9 cellular contexts compared by ENCODE assay signal in the genomic region with DNA sequence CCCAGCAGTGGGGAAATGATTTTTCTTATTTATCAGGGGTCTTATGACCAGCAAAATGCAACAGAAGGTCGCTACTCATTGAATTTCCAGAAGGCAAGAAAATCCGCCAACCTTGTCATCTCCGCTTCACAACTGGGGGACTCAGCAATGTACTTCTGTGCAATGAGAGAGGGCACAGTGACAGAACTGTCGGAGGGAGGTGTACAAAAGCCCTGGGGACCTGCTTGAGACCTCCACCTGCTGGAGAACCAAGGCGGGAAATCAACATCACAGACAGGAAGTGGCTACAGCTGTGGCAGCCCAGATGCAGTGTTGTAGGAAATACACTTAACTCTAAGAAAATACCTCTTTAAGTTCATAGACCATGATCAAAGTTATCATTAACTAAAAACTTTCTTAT.
DNase-seq lines count a peak whose midpoint lies in the region; ATAC-seq, FAIRE-seq and TF ChIP-seq lines count a peak whose summit lies in the region.
"Had no signal": no experiment of that assay in that cellular context is flagged by ENCODE, and none has a peak within 500 bp of the region (broad histone marks: within the 10 kb centered on the region; RNA-seq: fewer than 3 reads in every experiment).

No MANE protein-coding gene starts in this region.

- peak; percentile 87 for ATAC-seq in GM21526 (IDR thresholded peaks at IDR 0.05; ENCODE audit: low FRiP score, unreplicated experiment)
- ATAC-seq in GM12878, result peak; percentile 31; the same call in 1 of the 3 replicates
- peak; percentile 85 for ATAC-seq in stimulated activated naive CD8-positive, alpha-beta T cell treated with anti-CD3 and anti-CD28 coated beads, Interleukin-15, Interleukin-2, amounts not matched to agents 100 U/mL and 50 U/mL, for 24 hours

- WGBS in GM12878 (ENCODE audit: insufficient coverage, insufficient replicate concordance, low lambda C conversion rate, missing lambda C conversion rate), result 14% methylated on average over 5 of the region's 5 CpGs
- 52 to 76% methylated on average over 5 of the region's 5 CpGs for WGBS in esophagus squamous epithelium, 2 donors

- H3K4me3 ChIP-seq in A673 (ENCODE audit: low read depth, low read length, poor library complexity, severe bottlenecking) (no peak overlapping the region), GM12878 (no peak overlapping the region), esophagus squamous epithelium (no peak overlapping the region)

- no peak overlapping the region for H2AFZ ChIP-seq in GM12878 (ENCODE audit: control insufficient read depth, low read depth, low read length)

- no peak for TF ChIP-seq EP300 in GM12878 (IDR thresholded peaks at IDR 0.05; ENCODE audit: borderline replicate concordance in 1 of 2, control insufficient read depth in 1 of 2, low read depth in 2 of 2, low read length in 2 of 2)

- H3K36me3 ChIP-seq in A673 (ENCODE audit: insufficient read depth, low read length, poor library complexity, severe bottlenecking), result no peaks in the 10 kb centered on the region
- H3K36me3 ChIP-seq in GM12878 (ENCODE audit: control insufficient read depth in 2 of 2, insufficient read depth in 2 of 2, low read length in 1 of 2), result no peaks in the 10 kb centered on the region
- no peaks in the 10 kb centered on the region for H3K36me3 ChIP-seq in esophagus squamous epithelium

- SMC1A ChIA-PET in GM12878 (lab: Charles Lee; ENCODE audit: uncharacterized antibody, unreplicated experiment), result no interaction called here

- BruUV-seq in A673 (replicated peaks; lab: Mats Ljungman, UMichigan) (no TSS peak), GM12878 (replicated peaks; lab: Mats Ljungman, UMichigan) (no TSS peak)

- 0 out of 2 replicates have a peak, but pooled peaks have one; percentile 8 for TF ChIP-seq CTCF in A673 (conservative IDR thresholded peaks at IDR 0.05; ENCODE audit: low read depth, low read length)
- TF ChIP-seq CTCF in GM12878 (IDR thresholded peaks at IDR 0.05 in 2 of 3, conservative IDR thresholded peaks at IDR 0.05 in 1 of 3; ENCODE audit: control insufficient read depth in 2 of 3, extremely low read depth in 1 of 3, insufficient read depth in 1 of 3, low read depth in 3 of 3, low read length in 3 of 3), result no peak
- no peak for TF ChIP-seq CTCF in esophagus squamous epithelium (IDR thresholded peaks at IDR 0.05)

- no peak for TF ChIP-seq RAD21 in GM12878 (IDR thresholded peaks at IDR 0.05; ENCODE audit: insufficient read depth, low read depth, low read length)

- H3K4me2 ChIP-seq in GM12878 (ENCODE audit: control insufficient read depth, insufficient read depth), result no peak overlapping the region

- FAIRE-seq in GM12878 (lab: Jason Lieb, UNC), result no peak
- FAIRE-seq: TTC549 had no signal

- in situ Hi-C loops in GM12878 (cut with MboI), result no loop called here

- DNase-seq in A673 (ENCODE audit: low spot score), result no peak
- peak; percentile 3 for DNase-seq in RPMI8226
- DNase-seq in GM12878 (ENCODE audit: low read depth, low spot score), result peak; percentile 4
- peak; percentile 53 for DNase-seq in stimulated activated naive CD8-positive, alpha-beta T cell treated with anti-CD3 and anti-CD28 coated beads, Interleukin-15, Interleukin-2, amounts not matched to agents 100 U/mL and 50 U/mL, for 24 hours
- DNase-seq in OCI-M2 (lab: John Stamatoyannopoulos, UW; ENCODE audit: unreplicated experiment), result no peak
- no peak for DNase-seq in SHP77 treated with DMSO at 0.1 percent for 48 hours (lab: John Stamatoyannopoulos, UW)
- no peak for DNase-seq in esophagus squamous epithelium (lab: John Stamatoyannopoulos, UW)

- no peaks in the 10 kb centered on the region for H3K79me2 ChIP-seq in GM12878 (ENCODE audit: control insufficient read depth, insufficient read depth, low read length)

- TF ChIP-seq POLR2A in GM12878 (IDR thresholded peaks at IDR 0.05; ENCODE audit: low read depth, low read length) (no peak), esophagus squamous epithelium (IDR thresholded peaks at IDR 0.05) (no peak)

- no peak overlapping the region for H3K27ac ChIP-seq in A673 (ENCODE audit: low read depth, low read length, poor library complexity, severe bottlenecking)
- H3K27ac ChIP-seq in GM12878 (ENCODE audit: control insufficient read depth, insufficient read depth), result no peak overlapping the region
- H3K27ac ChIP-seq in esophagus squamous epithelium, result peak overlapping the region in 1 of 4 donors; percentile 15

- CTCF ChIA-PET in A673 (lab: Charles Lee), result no interaction called here
- CTCF ChIA-PET in GM12878 (lab: Yijun Ruan, JAX), result interaction anchor here (1.0 kb wide), 1 partner anchor 22 kb away, joined by 3 read pairs; no protein-coding TSS in a partner anchor

- intact Hi-C loops in A673 (cut with micrococcal nuclease; ENCODE audit: unreplicated experiment), result no loop called here
- intact Hi-C loops in GM12878 (cut with micrococcal nuclease; ENCODE audit: unreplicated experiment), result no loop called here
- intact Hi-C loops in esophagus squamous epithelium (cut with DNase I), result no loop called here

- H3K4me1 ChIP-seq in A673 (ENCODE audit: insufficient read depth, low read length, poor library complexity, severe bottlenecking) (no peaks in the 10 kb centered on the region), GM12878 (ENCODE audit: control insufficient read depth, insufficient read depth, low read length) (no peaks in the 10 kb centered on the region), esophagus squamous epithelium (no peaks in the 10 kb centered on the region)

- no peaks in the 10 kb centered on the region for H3K9me3 ChIP-seq in A673 (ENCODE audit: low read depth, low read length, poor library complexity, severe bottlenecking)
- H3K9me3 ChIP-seq in GM12878 (replicated peaks; ENCODE audit: control insufficient read depth, insufficient read depth, low read length), result no peaks in the 10 kb centered on the region
- H3K9me3 ChIP-seq in esophagus squamous epithelium, result no peaks in the 10 kb centered on the region

- POLR2A ChIA-PET in A673 (lab: Charles Lee; ENCODE audit: low non-redundant PET) (no interaction called here), GM12878 (lab: Charles Lee) (no interaction called here)

- no peak overlapping the region for H3K9ac ChIP-seq in GM12878 (ENCODE audit: control insufficient read depth, insufficient read depth, low read length)

- RAD21 ChIA-PET in GM12878 (lab: Charles Lee; ENCODE audit: unreplicated experiment), result no interaction called here

- H3K27me3 ChIP-seq in A673 (replicated peaks; ENCODE audit: insufficient read depth, low read depth, low read length, poor library complexity) (peaks cover 3% of the 10 kb centered on the region), GM12878 (replicated peaks in 1 of 2; ENCODE audit: control insufficient read depth in 2 of 2, insufficient read depth in 2 of 2, low read length in 1 of 2) (no peaks in the 10 kb centered on the region), esophagus squamous epithelium (no peaks in the 10 kb centered on the region)

- H4K20me1 ChIP-seq in GM12878 (ENCODE audit: control insufficient read depth, insufficient read depth), result no peaks in the 10 kb centered on the region

TF ChIP-seq in GM12878, 131 proteins besides CTCF, POLR2A, EP300 and RAD21 (continues in another document):
- TF ChIP-seq, protein P1, sequence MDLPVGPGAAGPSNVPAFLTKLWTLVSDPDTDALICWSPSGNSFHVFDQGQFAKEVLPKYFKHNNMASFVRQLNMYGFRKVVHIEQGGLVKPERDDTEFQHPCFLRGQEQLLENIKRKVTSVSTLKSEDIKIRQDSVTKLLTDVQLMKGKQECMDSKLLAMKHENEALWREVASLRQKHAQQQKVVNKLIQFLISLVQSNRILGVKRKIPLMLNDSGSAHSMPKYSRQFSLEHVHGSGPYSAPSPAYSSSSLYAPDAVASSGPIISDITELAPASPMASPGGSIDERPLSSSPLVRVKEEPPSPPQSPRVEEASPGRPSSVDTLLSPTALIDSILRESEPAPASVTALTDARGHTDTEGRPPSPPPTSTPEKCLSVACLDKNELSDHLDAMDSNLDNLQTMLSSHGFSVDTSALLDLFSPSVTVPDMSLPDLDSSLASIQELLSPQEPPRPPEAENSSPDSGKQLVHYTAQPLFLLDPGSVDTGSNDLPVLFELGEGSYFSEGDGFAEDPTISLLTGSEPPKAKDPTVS (IDR thresholded peaks at IDR 0.05; ENCODE audit: low read depth, low read length), result no peak
- no peak for TF ChIP-seq SUPT20H (IDR thresholded peaks at IDR 0.05; ENCODE audit: borderline replicate concordance, control insufficient read depth, low read depth, low read length)
- TF ChIP-seq HDGF (IDR thresholded peaks at IDR 0.05), result no peak
- no peak for TF ChIP-seq ZNF274 (IDR thresholded peaks at IDR 0.05; ENCODE audit: insufficient read depth, insufficient read length)
- TF ChIP-seq YY1 (IDR thresholded peaks at IDR 0.05; ENCODE audit: low read depth, low read length), result no peak
- no peak for TF ChIP-seq IKZF1 (conservative IDR thresholded peaks at IDR 0.05)
- no peak for TF ChIP-seq RB1 (IDR thresholded peaks at IDR 0.05; ENCODE audit: borderline replicate concordance)
- TF ChIP-seq ZNF217 (IDR thresholded peaks at IDR 0.05), result no peak
- TF ChIP-seq ZNF622 (IDR thresholded peaks at IDR 0.05), result no peak
- TF ChIP-seq, protein P2, sequence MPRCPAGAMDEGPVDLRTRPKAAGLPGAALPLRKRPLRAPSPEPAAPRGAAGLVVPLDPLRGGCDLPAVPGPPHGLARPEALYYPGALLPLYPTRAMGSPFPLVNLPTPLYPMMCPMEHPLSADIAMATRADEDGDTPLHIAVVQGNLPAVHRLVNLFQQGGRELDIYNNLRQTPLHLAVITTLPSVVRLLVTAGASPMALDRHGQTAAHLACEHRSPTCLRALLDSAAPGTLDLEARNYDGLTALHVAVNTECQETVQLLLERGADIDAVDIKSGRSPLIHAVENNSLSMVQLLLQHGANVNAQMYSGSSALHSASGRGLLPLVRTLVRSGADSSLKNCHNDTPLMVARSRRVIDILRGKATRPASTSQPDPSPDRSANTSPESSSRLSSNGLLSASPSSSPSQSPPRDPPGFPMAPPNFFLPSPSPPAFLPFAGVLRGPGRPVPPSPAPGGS (IDR thresholded peaks at IDR 0.05; ENCODE audit: borderline replicate concordance, insufficient read depth, low read depth, low read length, poor library complexity, severe bottlenecking), result no peak
- TF ChIP-seq, protein P3, sequence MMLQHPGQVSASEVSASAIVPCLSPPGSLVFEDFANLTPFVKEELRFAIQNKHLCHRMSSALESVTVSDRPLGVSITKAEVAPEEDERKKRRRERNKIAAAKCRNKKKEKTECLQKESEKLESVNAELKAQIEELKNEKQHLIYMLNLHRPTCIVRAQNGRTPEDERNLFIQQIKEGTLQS (IDR thresholded peaks at IDR 0.05; ENCODE audit: borderline replicate concordance, extremely low read depth, low read depth, low read length), result no peak
- no peak for TF ChIP-seq KAT2A (conservative IDR thresholded peaks at IDR 0.05; ENCODE audit: control insufficient read depth, low read depth, low read length)
- TF ChIP-seq MYB (IDR thresholded peaks at IDR 0.05; ENCODE audit: borderline replicate concordance, low read depth, low read length), result no peak
- TF ChIP-seq PAX8 (IDR thresholded peaks at IDR 0.05), result no peak

Comparison
In these comparisons a context has a peak if more than half of its experiments do, and no peak if none do; other contexts are left out.
1. DNase-seq: peak in RPMI8226 (single experiment), GM12878 (single experiment) and stimulated activated naive CD8-positive, alpha-beta T cell treated with anti-CD3 and anti-CD28 coated beads, Interleukin-15, Interleukin-2, amounts not matched to agents 100 U/mL and 50 U/mL, for 24 hours (single experiment); none in A673 (single experiment), OCI-M2 (single experiment), SHP77 treated with DMSO at 0.1 percent for 48 hours (single experiment) and esophagus squamous epithelium (single experiment).
2. ATAC-seq: peak in every context shown above with its lines; median percentile 87 in GM21526; 85 in stimulated activated naive CD8-positive, alpha-beta T cell treated with anti-CD3 and anti-CD28 coated beads, Interleukin-15, Interleukin-2, amounts not matched to agents 100 U/mL and 50 U/mL, for 24 hours; 31 in GM12878.